ENCODE assay signal across 20 cellular contexts in the genomic region with DNA sequence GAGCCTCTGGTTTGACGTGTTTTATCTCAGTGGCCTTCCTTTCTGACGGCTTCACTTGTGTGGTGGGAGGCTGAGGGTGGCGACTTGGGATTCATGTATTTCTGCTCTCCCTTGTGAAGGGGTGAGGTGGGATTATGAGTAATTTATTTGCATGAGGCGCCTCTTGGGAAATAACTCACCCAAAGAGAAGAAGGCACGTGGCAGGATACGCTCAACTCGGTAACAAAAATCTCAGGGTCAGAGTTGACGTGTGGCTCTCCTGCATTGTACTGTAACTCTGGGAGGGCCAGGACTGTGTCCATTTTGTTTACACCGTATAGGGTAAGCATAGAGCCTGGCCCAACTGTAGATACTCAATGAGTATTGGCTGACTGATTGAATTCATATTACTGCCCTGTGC.
"Had no signal": no experiment of that assay in that cellular context is flagged by ENCODE, and none has a peak within 500 bp of the region (broad histone marks: within the 10 kb centered on the region; RNA-seq: fewer than 3 reads in every experiment).

No MANE protein-coding gene starts in this region.

- DNase-seq: IMR-90, MV-4-11, NCI-H1092, NCI-H1105 treated with DMSO at 0.1 percent for 48 hours, NCI-H1417 treated with DMSO at 0.1 percent for 48 hours, NCI-H146, NCI-H1694 treated with DMSO at 0.1 percent for 48 hours, NCI-H1930, NCI-H2081, NCI-H2107, NCI-H2227 treated with DMSO at 0.1 percent for 48 hours, NCI-H524, NCI-H526 treated with DMSO at 0.1 percent for 48 hours, NCI-H748 treated with DMSO at 0.1 percent for 48 hours, RPMI8226, SHP77 had no signal

- H3K27ac ChIP-seq: HL-60, KMS-11 had no signal

- ATAC-seq: SK-N-SH treated with all-trans-retinoic acid at 6 μM for 48 hours had no signal

- FAIRE-seq: RCC 7860 had no signal

- H3K9ac ChIP-seq: KMS-11 had no signal

- H3K4me2 ChIP-seq: KMS-11 had no signal
